Comparison of ENCODE assay signal across 25 cellular contexts in genomic region chr14:103770500-103770899, GRCh38.
"Had no signal": no experiment of that assay in that cellular context is flagged by ENCODE, and none has a peak within 500 bp of the region (broad histone marks: within the 10 kb centered on the region; RNA-seq: fewer than 3 reads in every experiment).

No MANE protein-coding gene starts in this region.

- H3K27me3 ChIP-seq: neutrophil, pancreas, right lobe of liver, sigmoid colon, stomach, tibial artery, transverse colon, upper lobe of right lung, uterus had no signal

- H3K27ac ChIP-seq: neutrophil, pancreas, right lobe of liver, sigmoid colon, stomach, thoracic aorta, tibial artery, transverse colon, upper lobe of right lung, uterus had no signal

- H3K36me3 ChIP-seq: neutrophil, prostate gland, sigmoid colon, thoracic aorta, transverse colon, upper lobe of right lung, uterus had no signal

- H3K4me1 ChIP-seq: pancreas, right lobe of liver, stomach, tibial artery, transverse colon, upper lobe of right lung, uterus had no signal

- ATAC-seq: naive thymus-derived CD8-positive, alpha-beta T cell; natural killer cell treated with Interleukin-12 subunit alpha and Interleukin-12 subunit beta and Interleukin-15 and Interleukin-18, amount 100 ng/mL, for 72 hours; pancreas; right lobe of liver; stimulated activated naive B cell treated with anti-CD40 and anti-IgM and Interleukin-4, amounts not matched to agents 10 μg/mL and 1 μg/mL and 100 μg/mL, for 72 hours had no signal

- H3K4me3 ChIP-seq: pancreas, prostate gland, right lobe of liver, sigmoid colon, stomach, thoracic aorta, tibial artery, transverse colon, upper lobe of right lung, uterus had no signal

- H3K9me3 ChIP-seq: neutrophil, pancreas, prostate gland, right lobe of liver, sigmoid colon, stomach, thoracic aorta, tibial artery, transverse colon, upper lobe of right lung, uterus had no signal

- DNase-seq: naive B cell; naive thymus-derived CD8-positive, alpha-beta T cell; nephron progenitor cell; nucleus accumbens; pancreas; retina; right cardiac atrium; right lobe of liver; sigmoid colon; small intestine; stimulated activated CD4-positive, alpha-beta T cell treated with anti-CD3 and anti-CD28 coated beads, Interleukin-15, amount 100 ng/mL, for 24 hours; stimulated activated CD4-positive, alpha-beta T cell treated with anti-CD3 and anti-CD28 coated beads, Interleukin-4, amount 100 ng/mL, for 1 hour; stimulated activated CD4-positive, alpha-beta T cell treated with anti-CD3 and anti-CD28 coated beads, Interleukin-4, amount 100 ng/mL, for 4 hours; stimulated activated CD8-positive, alpha-beta memory T cell treated with anti-CD3 and anti-CD28 coated beads, Interleukin-4, amount 100 ng/mL, for 48 hours; stimulated activated naive B cell treated with anti-CD40 and anti-IgM and Interleukin-4, amounts not matched to agents 10 μg/mL and 1 μg/mL and 100 μg/mL, for 72 hours; stimulated activated naive CD4-positive, alpha-beta T cell treated with Interleukin-2 at 50 U/mL for 16 hours; stomach; tibial artery; transverse colon; upper lobe of right lung; uterus had no signal
